ENCODE assay signal across 18 cellular contexts in the genomic region with DNA sequence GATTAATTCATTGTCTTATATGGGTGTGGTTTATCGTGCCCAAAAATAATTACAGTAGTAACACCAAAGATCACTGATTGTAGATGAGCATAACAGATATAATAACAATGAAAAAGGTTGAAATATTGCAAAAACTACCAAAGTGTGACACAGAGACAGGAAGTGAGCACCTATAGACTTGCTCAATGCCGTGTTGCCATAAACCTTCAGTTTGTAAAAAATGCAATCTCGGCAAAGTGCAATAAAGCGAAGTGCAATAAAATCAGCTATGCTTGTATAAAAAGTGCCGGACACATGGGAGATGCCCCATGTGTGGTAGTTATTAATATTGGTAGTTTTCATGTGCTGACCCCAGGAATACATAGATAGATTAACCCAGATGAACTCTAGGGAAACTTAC.
DNase-seq lines count a peak whose midpoint lies in the region; ATAC-seq, FAIRE-seq and TF ChIP-seq lines count a peak whose summit lies in the region.
"Had no signal": no experiment of that assay in that cellular context is flagged by ENCODE, and none has a peak within 500 bp of the region (broad histone marks: within the 10 kb centered on the region; RNA-seq: fewer than 3 reads in every experiment).

No MANE protein-coding gene starts in this region.

- H3K36me3 Mint-ChIP-seq in CD8-positive, alpha-beta memory T cell = no peaks in the 10 kb centered on the region
- H3K36me3 Mint-ChIP-seq in activated T-helper 2 cell treated with anti-CD3 and anti-CD28 coated beads, Interferon-gamma antibody, Interleukin-2, Interleukin-4, amounts not matched to agents 10 μg/mL and 5 μg/mL and 100 μg/mL, durations not matched to agents 14 hours and 24 hours and 36 hours (ENCODE audit: low read depth) = no peaks in the 10 kb centered on the region

- peak overlapping the region; percentile 0 to 75 (median 64) for H3K4me3 Mint-ChIP-seq in CD8-positive, alpha-beta memory T cell
- H3K4me3 Mint-ChIP-seq in activated T-helper 2 cell treated with anti-CD3 and anti-CD28 coated beads, Interferon-gamma antibody, Interleukin-2, Interleukin-4, amounts not matched to agents 10 μg/mL and 5 μg/mL and 100 μg/mL, durations not matched to agents 14 hours and 24 hours and 36 hours (ENCODE audit: low read depth) = peak overlapping the region; percentile 14

- TF ChIP-seq CTCF in A549 (IDR thresholded peaks at IDR 0.05) = no peak

- no peaks in the 10 kb centered on the region for H3K36me3 ChIP-seq in CD8-positive, alpha-beta memory T cell (ENCODE audit: insufficient read depth, low read length)
- H3K36me3 ChIP-seq: uterus had no signal

- no peaks in the 10 kb centered on the region for H3K9me3 Mint-ChIP-seq in CD8-positive, alpha-beta memory T cell
- no peaks in the 10 kb centered on the region for H3K9me3 Mint-ChIP-seq in activated T-helper 2 cell treated with anti-CD3 and anti-CD28 coated beads, Interferon-gamma antibody, Interleukin-2, Interleukin-4, amounts not matched to agents 10 μg/mL and 5 μg/mL and 100 μg/mL, durations not matched to agents 14 hours and 24 hours and 36 hours

- 62% methylated on average over 5 of the region's 5 CpGs for WGBS in A549 (ENCODE audit: missing lambda C conversion rate)

- DNase-seq in A549 (ENCODE audit: low read depth in 1 of 2, low spot score in 1 of 2) = no peak
- no peak for DNase-seq in CD8-positive, alpha-beta memory T cell
- DNase-seq in activated T-helper 2 cell treated with anti-CD3 and anti-CD28 coated beads, Interferon-gamma antibody, Interleukin-2, Interleukin-4, amounts not matched to agents 10 μg/mL and 5 μg/mL and 100 μg/mL, durations not matched to agents 14 hours and 24 hours and 36 hours (ENCODE audit: low spot score) = no peak
- no peak for DNase-seq in HK-2 (ENCODE audit: unreplicated experiment)
- no peak for DNase-seq in GF-D8 (lab: John Stamatoyannopoulos, UW)
- DNase-seq in hepatic stellate cell (ENCODE audit: low spot score) = no peak
- no peak for DNase-seq in A172 (ENCODE audit: low spot score)
- DNase-seq: amniotic stem cell, DMS79, NCI-H1436, NCI-H524, testis, uterus had no signal

- no peak overlapping the region for H3K4me3 ChIP-seq in A549
- peak overlapping the region; percentile 16 for H3K4me3 ChIP-seq in CD8-positive, alpha-beta memory T cell (ENCODE audit: low read length)
- H3K4me3 ChIP-seq: K562, lung, testis, uterus had no signal

- peaks cover 22 to 29% (median 28%) of the 10 kb centered on the region in 3 donors for H3K4me1 Mint-ChIP-seq in CD8-positive, alpha-beta memory T cell
- H3K4me1 Mint-ChIP-seq in activated T-helper 2 cell treated with anti-CD3 and anti-CD28 coated beads, Interferon-gamma antibody, Interleukin-2, Interleukin-4, amounts not matched to agents 10 μg/mL and 5 μg/mL and 100 μg/mL, durations not matched to agents 14 hours and 24 hours and 36 hours (ENCODE audit: low read depth) = peaks cover 14% of the 10 kb centered on the region

- H3K27ac ChIP-seq in A549 = no peak overlapping the region
- H3K27ac ChIP-seq in CD8-positive, alpha-beta memory T cell (ENCODE audit: low read depth, low read length) = no peak overlapping the region
- H3K27ac ChIP-seq: testis, uterus had no signal

- H3K4me1 ChIP-seq in A549 = no peaks in the 10 kb centered on the region
- H3K4me1 ChIP-seq in CD8-positive, alpha-beta memory T cell (ENCODE audit: insufficient read depth, low read length) = peaks cover 26% of the 10 kb centered on the region
- H3K4me1 ChIP-seq: testis, uterus had no signal

- H3K9me3 ChIP-seq in A549 = no peaks in the 10 kb centered on the region
- H3K9me3 ChIP-seq in CD8-positive, alpha-beta memory T cell (ENCODE audit: low read length) = no peaks in the 10 kb centered on the region
- H3K9me3 ChIP-seq: testis, uterus had no signal

- CTCF ChIA-PET in A549 (lab: Yijun Ruan, JAX) = no interaction called here
- CTCF ChIA-PET in CD8-positive, alpha-beta memory T cell (lab: Charles Lee) = no interaction called here

- H3K4me2 ChIP-seq in A549 = no peak overlapping the region

- no peaks in the 10 kb centered on the region for H3K27me3 ChIP-seq in CD8-positive, alpha-beta memory T cell (ENCODE audit: insufficient read depth, low read length, poor library complexity, severe bottlenecking)
- H3K27me3 ChIP-seq: testis, uterus had no signal

- no peak for FAIRE-seq in A549 (lab: Jason Lieb, UNC)
- FAIRE-seq: GM12891, H1, K562 had no signal

- peak overlapping the region in 7 of 8 donors; percentile 1 to 95 (median 53) for H3K27ac Mint-ChIP-seq in CD8-positive, alpha-beta memory T cell
- no peak overlapping the region for H3K27ac Mint-ChIP-seq in activated T-helper 2 cell treated with anti-CD3 and anti-CD28 coated beads, Interferon-gamma antibody, Interleukin-2, Interleukin-4, amounts not matched to agents 10 μg/mL and 5 μg/mL and 100 μg/mL, durations not matched to agents 14 hours and 24 hours and 36 hours

- H3K27me3 Mint-ChIP-seq in CD8-positive, alpha-beta memory T cell = peaks cover 0 to 1% of the 10 kb centered on the region in 2 donors
- H3K27me3 Mint-ChIP-seq in activated T-helper 2 cell treated with anti-CD3 and anti-CD28 coated beads, Interferon-gamma antibody, Interleukin-2, Interleukin-4, amounts not matched to agents 10 μg/mL and 5 μg/mL and 100 μg/mL, durations not matched to agents 14 hours and 24 hours and 36 hours (ENCODE audit: low read depth) = peaks cover 9% of the 10 kb centered on the region

- ATAC-seq in A549 (no peak), HG03064 (IDR thresholded peaks at IDR 0.05; ENCODE audit: low read depth, unreplicated experiment) (peak; percentile 14)
- ATAC-seq: K562 had no signal

- intact Hi-C loops in activated T-helper 2 cell treated with anti-CD3 and anti-CD28 coated beads, Interferon-gamma antibody, Interleukin-2, Interleukin-4, amounts not matched to agents 10 μg/mL and 5 μg/mL and 100 μg/mL, durations not matched to agents 14 hours and 24 hours and 36 hours (cut with micrococcal nuclease) = no loop called here

- TF ChIP-seq RAD21 in A549 (conservative IDR thresholded peaks at IDR 0.05 in 1 of 2, IDR thresholded peaks at IDR 0.05 in 1 of 2) = no peak

- no peak for TF ChIP-seq EP300 in A549 (IDR thresholded peaks at IDR 0.05)

- POLR2A ChIA-PET in A549 (lab: Yijun Ruan, JAX) = no interaction called here
- POLR2A ChIA-PET in CD8-positive, alpha-beta memory T cell (lab: Charles Lee) = no interaction called here

- no peak for TF ChIP-seq POLR2A in A549 (IDR thresholded peaks at IDR 0.05; ENCODE audit: low read length)

TF ChIP-seq in A549, 52 proteins besides CTCF, POLR2A, EP300 and RAD21:
- TF ChIP-seq MAFK (IDR thresholded peaks at IDR 0.05; ENCODE audit: partially characterized antibody) (peak; percentile 9), CBX8 (IDR thresholded peaks at IDR 0.05) (no peak), GATA3 (IDR thresholded peaks at IDR 0.05; ENCODE audit: borderline replicate concordance) (no peak), ELK1 (IDR thresholded peaks at IDR 0.05; ENCODE audit: low read depth, low read length) (no peak), FOXS1 (CRISPR knock-in tag; IDR thresholded peaks at IDR 0.05) (no peak)
